Comparison of ENCODE assay signal across 27 cellular contexts in the genomic region with DNA sequence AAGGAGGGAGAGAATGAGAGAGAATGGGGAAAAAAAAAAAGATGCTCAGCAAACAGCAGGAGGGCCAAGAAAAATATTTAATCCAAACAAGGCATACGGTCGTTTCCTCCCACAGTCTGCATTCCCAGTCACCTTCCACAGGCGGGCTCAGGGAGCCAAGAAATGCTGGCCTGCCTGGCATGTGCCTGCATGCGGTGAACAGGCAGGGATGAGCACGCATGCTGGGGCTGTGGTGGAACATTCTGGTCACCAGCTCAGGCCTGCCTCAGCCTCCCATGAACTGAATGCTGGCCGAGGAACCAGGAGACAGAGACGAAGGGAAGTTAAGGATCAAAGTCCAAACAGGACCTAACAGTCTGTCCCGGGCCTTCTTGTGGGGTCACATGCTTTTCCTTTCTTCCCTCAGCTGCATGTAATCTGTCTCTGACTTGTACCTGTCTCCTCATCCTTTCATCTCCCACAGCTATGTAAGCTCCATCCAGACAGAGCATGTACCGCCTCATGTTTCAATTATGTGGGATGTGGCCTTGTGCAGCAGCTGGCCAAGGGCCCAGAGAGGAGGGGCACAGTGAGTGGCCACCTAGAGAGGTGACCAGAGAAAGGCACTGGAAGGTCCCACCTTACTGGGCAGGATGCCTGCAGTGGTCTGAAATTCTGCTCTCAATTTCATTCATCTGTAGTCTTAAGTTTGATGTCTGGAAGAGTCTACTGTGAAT.
DNase-seq lines count a peak whose midpoint lies in the region; ATAC-seq and TF ChIP-seq lines count a peak whose summit lies in the region.
"Had no signal": no experiment of that assay in that cellular context is flagged by ENCODE, and none has a peak within 500 bp of the region (broad histone marks: within the 10 kb centered on the region; RNA-seq: fewer than 3 reads in every experiment).

No MANE protein-coding gene starts in this region.

- DNase-seq in COR-L47 (lab: John Stamatoyannopoulos, UW) (peak; percentile 66), NCI-H748 (lab: John Stamatoyannopoulos, UW; ENCODE audit: unreplicated experiment) (peak; percentile 64), cerebellar cortex (ENCODE audit: low spot score) (peak; percentile 51), nephron progenitor cell (no peak), lower lobe of right lung (no peak), foreskin fibroblast (no peak), NCI-H510A treated with DMSO at 0.1 percent for 48 hours (lab: John Stamatoyannopoulos, UW) (no peak)
- DNase-seq: activated CD4-positive, alpha-beta T cell treated with anti-CD3 and anti-CD28 coated beads, Interleukin-2, amount 10 ng/mL, durations not matched to agents 7 days and 5 days; cerebellar nuclear complex; heart left ventricle; IMR-90; left colon; naive thymus-derived CD8-positive, alpha-beta T cell; NCI-H2171; NCI-H69; ovary; SK-N-SH; spleen; stimulated activated CD4-positive, alpha-beta T cell treated with anti-CD3 and anti-CD28 coated beads, Interleukin-2, amount 100 ng/mL, for 48 hours; uterus; WERI-Rb-1 had no signal

- peak overlapping the region; percentile 23 for H3K27ac Mint-ChIP-seq in nephron progenitor cell
- H3K27ac Mint-ChIP-seq: activated CD4-positive, alpha-beta T cell treated with anti-CD3 and anti-CD28 coated beads, Interleukin-2, amount 10 ng/mL, durations not matched to agents 7 days and 5 days; activated naive CD4-positive, alpha-beta T cell treated with anti-CD3 and anti-CD28 coated beads, Interleukin-2, amount 50 U/mL, for 24 hours; CD14-positive monocyte; naive thymus-derived CD8-positive, alpha-beta T cell; stimulated activated memory B cell treated with anti-CD40 and anti-IgM and Interleukin-4, amounts not matched to agents 10 μg/mL and 1 μg/mL and 100 μg/mL, for 72 hours; T-helper 2 cell treated with Interferon-gamma antibody and Interleukin-4, amounts not matched to agents 5 μg/mL and 100 μg/mL, for 36 hours had no signal

- H3K4me3 ChIP-seq in lower lobe of right lung (no peak overlapping the region), foreskin fibroblast (ENCODE audit: low read depth in 1 of 2, low read length in 2 of 2) (no peak overlapping the region)
- H3K4me3 ChIP-seq: heart left ventricle, ovary, right atrium auricular region, spleen, uterus had no signal

- H3K27me3 Mint-ChIP-seq in nephron progenitor cell (ENCODE audit: low read depth, poor library complexity), result no peaks in the 10 kb centered on the region
- H3K27me3 Mint-ChIP-seq: activated CD4-positive, alpha-beta T cell treated with anti-CD3 and anti-CD28 coated beads, Interleukin-2, amount 10 ng/mL, durations not matched to agents 7 days and 5 days; activated naive CD4-positive, alpha-beta T cell treated with anti-CD3 and anti-CD28 coated beads, Interleukin-2, amount 50 U/mL, for 24 hours had no signal

- no peak overlapping the region for H3K4me3 Mint-ChIP-seq in nephron progenitor cell
- H3K4me3 Mint-ChIP-seq: activated CD4-positive, alpha-beta T cell treated with anti-CD3 and anti-CD28 coated beads, Interleukin-2, amount 10 ng/mL, durations not matched to agents 7 days and 5 days; activated naive CD4-positive, alpha-beta T cell treated with anti-CD3 and anti-CD28 coated beads, Interleukin-2, amount 50 U/mL, for 24 hours; CD14-positive monocyte; naive thymus-derived CD8-positive, alpha-beta T cell; stimulated activated memory B cell treated with anti-CD40 and anti-IgM and Interleukin-4, amounts not matched to agents 10 μg/mL and 1 μg/mL and 100 μg/mL, for 72 hours; T-helper 2 cell treated with Interferon-gamma antibody and Interleukin-4, amounts not matched to agents 5 μg/mL and 100 μg/mL, for 36 hours had no signal

- no peaks in the 10 kb centered on the region for H3K36me3 Mint-ChIP-seq in nephron progenitor cell (ENCODE audit: low read depth)
- H3K36me3 Mint-ChIP-seq: activated naive CD4-positive, alpha-beta T cell treated with anti-CD3 and anti-CD28 coated beads, Interleukin-2, amount 50 U/mL, for 24 hours; CD14-positive monocyte; naive thymus-derived CD8-positive, alpha-beta T cell; stimulated activated memory B cell treated with anti-CD40 and anti-IgM and Interleukin-4, amounts not matched to agents 10 μg/mL and 1 μg/mL and 100 μg/mL, for 72 hours had no signal

- no peaks in the 10 kb centered on the region for H3K9me3 Mint-ChIP-seq in nephron progenitor cell
- H3K9me3 Mint-ChIP-seq: activated CD4-positive, alpha-beta T cell treated with anti-CD3 and anti-CD28 coated beads, Interleukin-2, amount 10 ng/mL, durations not matched to agents 7 days and 5 days; T-helper 2 cell treated with Interferon-gamma antibody and Interleukin-4, amounts not matched to agents 5 μg/mL and 100 μg/mL, for 36 hours had no signal

- H3K9me3 ChIP-seq in lower lobe of right lung, result no peaks in the 10 kb centered on the region
- H3K9me3 ChIP-seq: heart left ventricle, ovary, right atrium auricular region, SK-N-SH, spleen, uterus had no signal

- intact Hi-C loops in lower lobe of right lung (cut with DNase I), result no loop called here

- peaks cover 13% of the 10 kb centered on the region for H3K4me1 Mint-ChIP-seq in nephron progenitor cell
- H3K4me1 Mint-ChIP-seq: activated CD4-positive, alpha-beta T cell treated with anti-CD3 and anti-CD28 coated beads, Interleukin-2, amount 10 ng/mL, durations not matched to agents 7 days and 5 days; activated naive CD4-positive, alpha-beta T cell treated with anti-CD3 and anti-CD28 coated beads, Interleukin-2, amount 50 U/mL, for 24 hours; CD14-positive monocyte; naive thymus-derived CD8-positive, alpha-beta T cell; stimulated activated memory B cell treated with anti-CD40 and anti-IgM and Interleukin-4, amounts not matched to agents 10 μg/mL and 1 μg/mL and 100 μg/mL, for 72 hours had no signal

- no peaks in the 10 kb centered on the region for H3K36me3 ChIP-seq in lower lobe of right lung
- H3K36me3 ChIP-seq: heart left ventricle, ovary, right atrium auricular region, spleen, uterus, WERI-Rb-1 had no signal

- H3K4me1 ChIP-seq in lower lobe of right lung, result no peaks in the 10 kb centered on the region
- H3K4me1 ChIP-seq: heart left ventricle, right atrium auricular region, spleen, uterus had no signal

- no peaks in the 10 kb centered on the region for H3K27me3 ChIP-seq in lower lobe of right lung (ENCODE audit: low read depth)
- H3K27me3 ChIP-seq: heart left ventricle, ovary, right atrium auricular region, uterus had no signal

- no peak overlapping the region for H3K27ac ChIP-seq in lower lobe of right lung
- H3K27ac ChIP-seq: heart left ventricle, ovary, right atrium auricular region, RWPE1, spleen, uterus, WERI-Rb-1 had no signal

- no peak for ATAC-seq in lower lobe of right lung
- ATAC-seq: heart left ventricle; left colon; naive thymus-derived CD8-positive, alpha-beta T cell; stimulated activated memory B cell treated with anti-CD40 and anti-IgM and Interleukin-4, amounts not matched to agents 10 μg/mL and 1 μg/mL and 100 μg/mL, for 72 hours had no signal

- TF ChIP-seq CTCF in nephron progenitor cell (IDR thresholded peaks at IDR 0.05), result no peak
- no peak for TF ChIP-seq CTCF in lower lobe of right lung (IDR thresholded peaks at IDR 0.05)
- no peak for TF ChIP-seq CTCF in foreskin fibroblast (IDR thresholded peaks at IDR 0.05; ENCODE audit: low read depth, low read length)

Comparison
In these comparisons a context has a peak if more than half of its experiments do, and no peak if none do; other contexts are left out.
1. DNase-seq: peak in COR-L47 (single experiment), NCI-H748 (single experiment) and cerebellar cortex (single experiment); none in nephron progenitor cell (single experiment), lower lobe of right lung (single experiment), foreskin fibroblast (0 of 2) and NCI-H510A treated with DMSO at 0.1 percent for 48 hours (single experiment).